In genomic region chr9:27212621-27213020, GRCh38 we compare ENCODE assay signal across 19 cellular contexts.
DNase-seq lines count a peak whose midpoint lies in the region; ATAC-seq and TF ChIP-seq lines count a peak whose summit lies in the region.
"Had no signal": no experiment of that assay in that cellular context is flagged by ENCODE, and none has a peak within 500 bp of the region (broad histone marks: within the 10 kb centered on the region; RNA-seq: fewer than 3 reads in every experiment).

No MANE protein-coding gene starts in this region.

- H4K91ac ChIP-seq in mesenchymal stem cell (ENCODE audit: low read length): peak overlapping the region; percentile 47

- H2BK15ac ChIP-seq in mesenchymal stem cell (ENCODE audit: low read depth, poor library complexity, severe bottlenecking): no peak overlapping the region

- H3K4me1 ChIP-seq in mesenchymal stem cell (ENCODE audit: control insufficient read depth, insufficient read depth, low read depth, low read length) (no peaks in the 10 kb centered on the region), upper lobe of right lung (no peaks in the 10 kb centered on the region)
- H3K4me1 ChIP-seq: A549 had no signal

- peak; percentile 7 for DNase-seq in activated gamma-delta T cell (lab: John Stamatoyannopoulos, UW)
- no peak for DNase-seq in activated gamma-delta T cell treated with Interleukin-2 at 50 U/mL for 16 hours
- peak; percentile 34 for DNase-seq in epithelial cell of esophagus (ENCODE audit: low read depth)
- no peak for DNase-seq in mesenchymal stem cell
- DNase-seq in upper lobe of right lung: no peak
- no peak for DNase-seq in HK-2 (ENCODE audit: unreplicated experiment)
- DNase-seq in NCI-H2081 (lab: John Stamatoyannopoulos, UW): no peak
- DNase-seq: AML-193; CD4-positive, alpha-beta T cell; DMS153; DMS79; GF-D8; GOT3; H7 had no signal

- no peaks in the 10 kb centered on the region for H3K36me3 ChIP-seq in mesenchymal stem cell (ENCODE audit: control insufficient read depth in 1 of 2, insufficient read depth in 2 of 2, low read depth in 1 of 2, low read length in 2 of 2)
- H3K36me3 ChIP-seq in upper lobe of right lung: no peaks in the 10 kb centered on the region

- no peak overlapping the region for H2AFZ ChIP-seq in mesenchymal stem cell (ENCODE audit: low read depth, low read length)

- H3K79me1 ChIP-seq in mesenchymal stem cell (replicated peaks; ENCODE audit: low read length, poor library complexity, severe bottlenecking): no peaks in the 10 kb centered on the region

- H3K23ac ChIP-seq in mesenchymal stem cell (ENCODE audit: low read length in 2 of 2): no peak overlapping the region

- over 99% methylated on average over 13 of the region's 14 CpGs for WGBS in mesenchymal stem cell

- intact Hi-C loops in upper lobe of right lung (cut with DNase I): no loop called here

- no peak overlapping the region for H3K4ac ChIP-seq in mesenchymal stem cell (ENCODE audit: low read depth in 1 of 2, low read length in 2 of 2)

- no peak overlapping the region for H4K8ac ChIP-seq in mesenchymal stem cell (ENCODE audit: low read length)

- H2BK5ac ChIP-seq in mesenchymal stem cell (ENCODE audit: low read depth, low read length, poor library complexity, severe bottlenecking): no peak overlapping the region

- H2AK5ac ChIP-seq in mesenchymal stem cell (ENCODE audit: low read length, severe bottlenecking): no peak overlapping the region

- no peak overlapping the region for H3K14ac ChIP-seq in mesenchymal stem cell (ENCODE audit: low read length in 2 of 2)

- peak overlapping the region in 1 of 2 experiments; percentile 4 for H2BK12ac ChIP-seq in mesenchymal stem cell (ENCODE audit: low read length in 2 of 2)

- no peak overlapping the region for H2BK120ac ChIP-seq in mesenchymal stem cell (ENCODE audit: low read depth, low read length)

- no peak overlapping the region for H3K18ac ChIP-seq in mesenchymal stem cell (ENCODE audit: low read depth in 1 of 2, low read length in 2 of 2)

- H3K9me3 ChIP-seq in mesenchymal stem cell (ENCODE audit: control insufficient read depth, low read length): no peaks in the 10 kb centered on the region
- no peaks in the 10 kb centered on the region for H3K9me3 ChIP-seq in upper lobe of right lung
- H3K9me3 ChIP-seq: A549 had no signal

- H3K4me2 ChIP-seq in mesenchymal stem cell (ENCODE audit: low read length, poor library complexity, severe bottlenecking): no peak overlapping the region
- H3K4me2 ChIP-seq: A549 had no signal

- no peak overlapping the region for H3K9ac ChIP-seq in mesenchymal stem cell (ENCODE audit: low read length)

- ATAC-seq in upper lobe of right lung: peak; percentile 23
- no peak for ATAC-seq in GM18873 (IDR thresholded peaks at IDR 0.05; ENCODE audit: low FRiP score, unreplicated experiment)
- ATAC-seq: A549, HCT116 had no signal

- H3K27ac ChIP-seq in mesenchymal stem cell (ENCODE audit: low read length, poor library complexity, severe bottlenecking) (no peak overlapping the region), upper lobe of right lung (no peak overlapping the region)
- H3K27ac ChIP-seq: 22Rv1, A549, C4-2B had no signal

- no peak for TF ChIP-seq CTCF in epithelial cell of esophagus (IDR thresholded peaks at IDR 0.05; ENCODE audit: insufficient read depth, low read depth, low read length, missing control alignments)
- TF ChIP-seq CTCF in upper lobe of right lung (IDR thresholded peaks at IDR 0.05): no peak

- H3K27me3 ChIP-seq in mesenchymal stem cell (ENCODE audit: control insufficient read depth in 1 of 2, insufficient read depth in 1 of 2, low read length in 2 of 2) (peaks cover 0 to 5% of the 10 kb centered on the region in 2 experiments), upper lobe of right lung (no peaks in the 10 kb centered on the region)

- H3K4me3 ChIP-seq in epithelial cell of esophagus (ENCODE audit: low read length) (no peak overlapping the region), mesenchymal stem cell (ENCODE audit: insufficient read depth in 1 of 2, low read depth in 1 of 2, low read length in 2 of 2) (no peak overlapping the region), upper lobe of right lung (no peak overlapping the region)
- H3K4me3 ChIP-seq: A549 had no signal

Comparison
In these comparisons a context has a peak if more than half of its experiments do, and no peak if none do; other contexts are left out.
1. DNase-seq: peak in activated gamma-delta T cell (single experiment) and epithelial cell of esophagus (single experiment); none in activated gamma-delta T cell treated with Interleukin-2 at 50 U/mL for 16 hours (single experiment), mesenchymal stem cell (single experiment), upper lobe of right lung (single experiment), HK-2 (single experiment) and NCI-H2081 (0 of 2).